22 cellular contexts compared by ENCODE assay signal in the genomic region with DNA sequence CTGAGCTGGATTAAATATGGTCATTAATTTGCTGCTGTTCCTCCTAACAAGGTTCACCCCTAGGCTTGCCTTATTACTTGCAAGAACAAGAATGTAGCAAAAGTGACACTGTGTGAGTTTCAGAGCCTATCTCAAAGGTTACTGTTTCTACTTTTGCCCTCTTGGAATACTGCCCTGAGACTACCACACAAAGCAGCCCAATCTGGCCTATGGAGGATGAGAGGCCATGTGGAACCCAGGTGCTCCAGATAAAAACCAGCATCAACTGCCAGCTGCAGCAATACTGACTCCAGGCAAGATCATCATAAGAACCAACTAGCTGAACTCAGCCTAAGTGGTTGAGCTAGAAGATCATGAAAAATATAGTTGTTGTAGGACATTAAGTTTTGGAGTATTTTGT.
"Had no signal": no experiment of that assay in that cellular context is flagged by ENCODE, and none has a peak within 500 bp of the region (broad histone marks: within the 10 kb centered on the region; RNA-seq: fewer than 3 reads in every experiment).

No MANE protein-coding gene starts in this region.

- H3K4me3 Mint-ChIP-seq: immature natural killer cell; memory B cell; naive thymus-derived CD4-positive, alpha-beta T cell had no signal

- H3K27me3 Mint-ChIP-seq: memory B cell; naive thymus-derived CD4-positive, alpha-beta T cell had no signal

- H3K4me1 ChIP-seq: esophagus muscularis mucosa, gastroesophageal sphincter, heart left ventricle, left lung, lower lobe of right lung had no signal

- H3K4me3 ChIP-seq: coronary artery, dorsolateral prefrontal cortex, esophagus muscularis mucosa, gastroesophageal sphincter, heart left ventricle, hepatocyte, left lung, lower lobe of right lung had no signal

- H3K27ac Mint-ChIP-seq: memory B cell had no signal

- H3K4me1 Mint-ChIP-seq: immature natural killer cell had no signal

- H3K9me3 ChIP-seq: esophagus muscularis mucosa, gastroesophageal sphincter, heart left ventricle, left lung, lower lobe of right lung had no signal

- H3K27ac ChIP-seq: coronary artery, dorsolateral prefrontal cortex, esophagus muscularis mucosa, foreskin keratinocyte, gastroesophageal sphincter, heart left ventricle, hepatocyte, left lung, lower lobe of right lung had no signal

- H3K27me3 ChIP-seq: dorsolateral prefrontal cortex, esophagus muscularis mucosa, foreskin keratinocyte, gastroesophageal sphincter, heart left ventricle, hepatocyte, left lung had no signal

- H3K9me3 Mint-ChIP-seq: immature natural killer cell; memory B cell; naive thymus-derived CD4-positive, alpha-beta T cell had no signal

- ATAC-seq: foreskin keratinocyte; gastroesophageal sphincter; heart left ventricle; left colon; left lung; left ventricle myocardium superior; lower lobe of right lung; naive thymus-derived CD4-positive, alpha-beta T cell had no signal

- DNase-seq: dorsolateral prefrontal cortex; effector CD4-positive, alpha-beta T cell; effector memory CD4-positive, alpha-beta T cell; foreskin keratinocyte; heart left ventricle; hypothalamus; immature natural killer cell; islet precursor cell; kidney; kidney glomerular epithelial cell; left colon; left lung; left ventricle myocardium superior; lower lobe of right lung; mesendoderm; midbrain; naive thymus-derived CD4-positive, alpha-beta T cell had no signal
